8 cellular contexts compared by ENCODE assay signal in genomic region chr14:99884834-99885648, GRCh38.
DNase-seq lines count a peak whose midpoint lies in the region; ATAC-seq, FAIRE-seq and TF ChIP-seq lines count a peak whose summit lies in the region.

No MANE protein-coding gene starts in this region.

- H3K4me3 ChIP-seq in A673 (ENCODE audit: low read depth, low read length, poor library complexity, severe bottlenecking) (no peak overlapping the region), MG63 (no peak overlapping the region)

- intact Hi-C loops in A673 (cut with micrococcal nuclease; ENCODE audit: unreplicated experiment): loop anchor here (1.0 to 5.0 kb wide), 4 partner anchors 93 to 368 kb away; partner anchors contain the start of gene EML1

- POLR2A ChIA-PET in A673 (lab: Charles Lee; ENCODE audit: low non-redundant PET): no interaction called here

- DNase-seq in A673 (ENCODE audit: low spot score) (peak; percentile 81), NCI-H526 treated with DMSO at 0.1 percent for 48 hours (lab: John Stamatoyannopoulos, UW) (peak; percentile 54), brain pericyte (ENCODE audit: low read depth, low spot score) (peak; percentile 26), inferior parietal cortex (ENCODE audit: extremely low spot score) (peak; percentile 90), superior temporal gyrus (ENCODE audit: extremely low spot score) (peak; percentile 95), MG63 (no peak)

- BruUV-seq in A673 (replicated peaks; lab: Mats Ljungman, UMichigan): no TSS peak

- H3K9me3 ChIP-seq in A673 (ENCODE audit: low read depth, low read length, poor library complexity, severe bottlenecking): no peaks in the 10 kb centered on the region
- no peaks in the 10 kb centered on the region for H3K9me3 ChIP-seq in MG63

- peak; percentile 97 for FAIRE-seq in G401.6 (lab: Jason Lieb, UNC)

- TF ChIP-seq CTCF in A673 (conservative IDR thresholded peaks at IDR 0.05; ENCODE audit: low read depth, low read length): peak; percentile 82

- peak; percentile 53 for ATAC-seq in HG03442 (IDR thresholded peaks at IDR 0.05; ENCODE audit: unreplicated experiment)

- CTCF ChIA-PET in A673 (lab: Charles Lee): interaction anchor here (0.5 to 1.2 kb wide), 5 partner anchors 149 to 339 kb away, joined by 3 to 11 read pairs (median 4); no protein-coding TSS in a partner anchor

- H3K36me3 ChIP-seq in A673 (ENCODE audit: insufficient read depth, low read length, poor library complexity, severe bottlenecking) (no peaks in the 10 kb centered on the region), MG63 (no peaks in the 10 kb centered on the region)

- H3K27ac ChIP-seq in A673 (ENCODE audit: low read depth, low read length, poor library complexity, severe bottlenecking): peak overlapping the region; percentile 62

- no peaks in the 10 kb centered on the region for H3K27me3 ChIP-seq in A673 (replicated peaks; ENCODE audit: insufficient read depth, low read depth, low read length, poor library complexity)
- no peaks in the 10 kb centered on the region for H3K27me3 ChIP-seq in MG63

- peaks cover 32% of the 10 kb centered on the region for H3K4me1 ChIP-seq in A673 (ENCODE audit: insufficient read depth, low read length, poor library complexity, severe bottlenecking)
